In genomic region chr10:49298990-49299815, GRCh38 we compare ENCODE assay signal across 15 cellular contexts. TPM values are rescaled to one million over a fixed set of nuclear protein-coding genes. Genes with fewer than 3 reads are reported as not detected.
DNase-seq lines count a peak whose midpoint lies in the region; ATAC-seq and TF ChIP-seq lines count a peak whose summit lies in the region.
"Had no signal": no experiment of that assay in that cellular context is flagged by ENCODE, and none has a peak within 500 bp of the region (broad histone marks: within the 10 kb centered on the region; RNA-seq: fewer than 3 reads in every experiment).

Gene C10orf71 (plus strand): TSS chr10:49299170. CDS start chr10:49322546, 23,376 bp downstream.

- TF ChIP-seq POLR2A in gastroesophageal sphincter (IDR thresholded peaks at IDR 0.05): no peak

- CTCF ChIA-PET in CD8-positive, alpha-beta memory T cell (lab: Charles Lee): no interaction called here

- no peak within 1 kb of the TSS for H3K4me3 ChIP-seq in CD8-positive, alpha-beta memory T cell (ENCODE audit: low read length)
- H3K4me3 ChIP-seq in gastroesophageal sphincter (no peak within 1 kb of the TSS), osteoblast (ENCODE audit: insufficient read depth, low read length) (no peak within 1 kb of the TSS)

- no peaks in the 10 kb centered on the region for H3K36me3 ChIP-seq in CD8-positive, alpha-beta memory T cell (ENCODE audit: insufficient read depth, low read length)
- no peaks in the 10 kb centered on the region for H3K36me3 ChIP-seq in gastroesophageal sphincter
- H3K36me3 ChIP-seq in osteoblast (ENCODE audit: insufficient read depth, low read length): no peaks in the 10 kb centered on the region

- no peak within 1 kb of the TSS for H2AFZ ChIP-seq in osteoblast (ENCODE audit: low read length)

- no peaks in the 10 kb centered on the region for H3K9me3 Mint-ChIP-seq in CD8-positive, alpha-beta memory T cell
- H3K9me3 Mint-ChIP-seq in activated naive CD8-positive, alpha-beta T cell treated with anti-CD3 and anti-CD28 coated beads, Interleukin-2, amount 50 U/mL, for 24 hours: no peaks in the 10 kb centered on the region

- H3K79me2 ChIP-seq in osteoblast (ENCODE audit: insufficient read depth, low read length): no peaks in the 10 kb centered on the region

- H3K36me3 Mint-ChIP-seq in CD8-positive, alpha-beta memory T cell: no peaks in the 10 kb centered on the region
- no peaks in the 10 kb centered on the region for H3K36me3 Mint-ChIP-seq in activated naive CD8-positive, alpha-beta T cell treated with anti-CD3 and anti-CD28 coated beads, Interleukin-2, amount 50 U/mL, for 24 hours (ENCODE audit: low read depth)

- H3K27me3 ChIP-seq in CD8-positive, alpha-beta memory T cell (ENCODE audit: insufficient read depth, low read length, poor library complexity, severe bottlenecking): no peaks in the 10 kb centered on the region
- H3K27me3 ChIP-seq in gastroesophageal sphincter (peaks cover 16% of the 10 kb centered on the region), osteoblast (ENCODE audit: insufficient read depth, low read length) (peaks cover 39% of the 10 kb centered on the region)

- no peak for TF ChIP-seq EP300 in gastroesophageal sphincter (IDR thresholded peaks at IDR 0.05)

- peak within 1 kb of the TSS; percentile 47 for H3K4me2 ChIP-seq in osteoblast (ENCODE audit: insufficient read depth, low read length)

- H3K4me1 Mint-ChIP-seq in CD8-positive, alpha-beta memory T cell: peaks cover 0 to 2% (median 0%) of the 10 kb centered on the region in 3 donors
- H3K4me1 Mint-ChIP-seq in activated naive CD8-positive, alpha-beta T cell treated with anti-CD3 and anti-CD28 coated beads, Interleukin-2, amount 50 U/mL, for 24 hours: peaks cover 9% of the 10 kb centered on the region

- no peaks in the 10 kb centered on the region for H3K4me1 ChIP-seq in CD8-positive, alpha-beta memory T cell (ENCODE audit: insufficient read depth, low read length)
- peaks cover 0 to 22% (median 7%) of the 10 kb centered on the region in 3 donors for H3K4me1 ChIP-seq in gastroesophageal sphincter
- no peaks in the 10 kb centered on the region for H3K4me1 ChIP-seq in osteoblast (ENCODE audit: insufficient read depth, low read length)

- peak within 1 kb of the TSS; percentile 85 for H3K27ac ChIP-seq in CD8-positive, alpha-beta memory T cell (ENCODE audit: low read depth, low read length)
- H3K27ac ChIP-seq in gastroesophageal sphincter (peak within 1 kb of the TSS in 2 of 4 donors; percentile 1 to 18), osteoblast (ENCODE audit: low read depth, low read length) (no peak within 1 kb of the TSS)

- no peaks in the 10 kb centered on the region for H3K9me3 ChIP-seq in CD8-positive, alpha-beta memory T cell (ENCODE audit: low read length)
- H3K9me3 ChIP-seq in gastroesophageal sphincter: no peaks in the 10 kb centered on the region
- H3K9me3 ChIP-seq in osteoblast (ENCODE audit: low read depth, low read length): no peaks in the 10 kb centered on the region

- H3K27me3 Mint-ChIP-seq in CD8-positive, alpha-beta memory T cell: peaks cover 0 to 2% of the 10 kb centered on the region in 2 donors
- no peaks in the 10 kb centered on the region for H3K27me3 Mint-ChIP-seq in activated naive CD8-positive, alpha-beta T cell treated with anti-CD3 and anti-CD28 coated beads, Interleukin-2, amount 50 U/mL, for 24 hours

- ATAC-seq in gastroesophageal sphincter (peak; percentile 21), left lobe of liver (no peak)
- ATAC-seq in activated naive CD8-positive, alpha-beta T cell treated with anti-CD3 and anti-CD28 coated beads, Interleukin-2, amount 50 U/mL, for 24 hours: no peak

- no peaks in the 10 kb centered on the region for H4K20me1 ChIP-seq in osteoblast (ENCODE audit: insufficient read depth, low read length)

- DNase-seq in CD8-positive, alpha-beta memory T cell: no peak
- peak; percentile 12 for DNase-seq in LHCN-M2 (ENCODE audit: low read depth)
- peak; percentile 74 for DNase-seq in osteoblast (ENCODE audit: insufficient read length, low spot score, missing footprints)
- DNase-seq in activated CD4-positive, alpha-beta T cell treated with anti-CD3 and anti-CD28 coated beads, Interleukin-2, amount 50 U/mL, for 1 hour: no peak
- DNase-seq in activated effector memory CD4-positive, alpha-beta T cell treated with anti-CD3 and anti-CD28 coated beads, Interleukin-2, amount 50 U/mL, for 16 hours: no peak
- DNase-seq in left lobe of liver (ENCODE audit: low spot score): no peak
- no peak for DNase-seq in activated naive CD8-positive, alpha-beta T cell treated with anti-CD3 and anti-CD28 coated beads, Interleukin-2, amount 50 U/mL, for 24 hours
- DNase-seq: activated CD8-positive, alpha-beta memory T cell treated with anti-CD3 and anti-CD28 coated beads, Interleukin-2, amount 50 U/mL, for 4 hours; AML-193; effector memory CD4-positive, alpha-beta T cell; GF-D8; NCI-H2107 had no signal

- H3K27ac Mint-ChIP-seq in CD8-positive, alpha-beta memory T cell: peak within 1 kb of the TSS in 1 of 8 donors; percentile 9
- no peak within 1 kb of the TSS for H3K27ac Mint-ChIP-seq in activated naive CD8-positive, alpha-beta T cell treated with anti-CD3 and anti-CD28 coated beads, Interleukin-2, amount 50 U/mL, for 24 hours

- POLR2A ChIA-PET in CD8-positive, alpha-beta memory T cell (lab: Charles Lee): no interaction called here

- H3K4me3 Mint-ChIP-seq in CD8-positive, alpha-beta memory T cell: peak within 1 kb of the TSS in 1 of 7 donors; percentile 44
- no peak within 1 kb of the TSS for H3K4me3 Mint-ChIP-seq in activated naive CD8-positive, alpha-beta T cell treated with anti-CD3 and anti-CD28 coated beads, Interleukin-2, amount 50 U/mL, for 24 hours

- WGBS in gastroesophageal sphincter (ENCODE audit: low coverage in 1 of 2), 2 donors: 19 to 59% methylated on average over 11 to 18 of the region's 27 CpGs

- no peak for TF ChIP-seq CTCF in gastroesophageal sphincter (IDR thresholded peaks at IDR 0.05)
- no peak for TF ChIP-seq CTCF in osteoblast (IDR thresholded peaks at IDR 0.05; ENCODE audit: extremely low read depth, low read depth, low read length)

RNA-seq across cellular contexts. Expression of gene C10orf71, which starts in this region (rescaled TPM):
- total RNA-seq in CD8-positive, alpha-beta memory T cell: not detected
- not detected for polyA plus RNA-seq in CD8-positive, alpha-beta memory T cell
- total RNA-seq in LHCN-M2 (2014; rRNA removed) (not detected in 2 replicates), gastroesophageal sphincter (under 1 TPM in 2 of 4 donors, not detected in 2; 0.08 to 0.27 TPM), osteoblast (not detected in 2 replicates), left lobe of liver (not detected)
- not detected for polyA plus RNA-seq in LHCN-M2 (2012)
- total RNA-seq: lung microvascular endothelial cell had no signal
- polyA plus RNA-seq: urinary bladder had no signal

Comparison
In these comparisons a context has a peak if more than half of its experiments do, and no peak if none do; other contexts are left out.
1. Peak in DNase-seq in LHCN-M2; RNA of the gene not detected or under 1 TPM.
2. Peak in ATAC-seq in gastroesophageal sphincter; RNA of the gene not detected or under 1 TPM.
3. Peak in DNase-seq and H3K4me2 ChIP-seq in osteoblast; RNA of the gene not detected or under 1 TPM.